ENCODE assay signal across 9 cellular contexts in the genomic region with DNA sequence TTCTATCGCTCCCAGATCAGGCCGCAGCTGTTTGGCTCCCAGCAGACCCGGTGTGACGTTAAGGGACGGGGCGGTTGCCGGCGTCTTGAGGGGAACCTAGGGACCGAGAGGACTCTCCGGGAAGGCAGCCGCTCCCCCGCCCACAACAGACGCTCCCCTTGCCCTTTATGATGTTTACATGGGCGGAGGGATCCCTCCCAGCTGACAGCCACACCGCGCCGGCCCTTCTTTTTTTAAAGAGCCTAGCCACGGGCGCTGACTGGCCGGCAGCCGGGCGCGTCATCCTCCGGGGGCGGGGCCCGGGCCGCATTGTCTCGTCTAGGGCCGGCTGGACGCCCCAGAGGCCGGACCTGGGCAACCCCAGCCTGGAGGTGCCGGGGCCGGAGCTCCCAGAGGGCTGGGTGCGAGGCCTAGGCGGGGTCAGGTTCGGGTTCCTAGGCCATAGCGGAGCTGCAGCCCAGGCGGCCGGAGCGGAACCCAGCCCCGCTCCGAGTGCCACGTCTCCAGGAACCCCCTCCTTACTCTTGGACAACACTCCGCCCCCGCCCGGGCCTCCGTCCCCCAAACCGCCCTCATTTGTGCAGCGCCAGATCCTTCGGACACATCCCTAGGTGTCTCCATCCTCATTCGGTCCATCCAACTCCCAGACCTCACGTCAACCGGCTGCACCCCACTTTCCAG. TPM values are rescaled to one million over a fixed set of nuclear protein-coding genes. Genes with fewer than 3 reads are reported as not detected.
DNase-seq lines count a peak whose midpoint lies in the region; ATAC-seq and TF ChIP-seq lines count a peak whose summit lies in the region.
"Had no signal": no experiment of that assay in that cellular context is flagged by ENCODE, and none has a peak within 500 bp of the region (broad histone marks: within the 10 kb centered on the region; RNA-seq: fewer than 3 reads in every experiment).

Gene PCAT6, plus strand, starts transcription at position 340 of the 681 bp plus-strand sequence.

- peaks cover 23% of the 10 kb centered on the region for H3K79me2 ChIP-seq in mesendoderm (ENCODE audit: control insufficient read depth, insufficient read depth, low read length)

- H3K27ac ChIP-seq in CD8-positive, alpha-beta T cell (ENCODE audit: low read depth, low read length) = peak within 1 kb of the TSS; percentile 51
- H3K27ac ChIP-seq in mesendoderm (ENCODE audit: low read depth, low read length) = peak within 1 kb of the TSS; percentile 72

- CTCF ChIA-PET in CD8-positive, alpha-beta T cell (lab: Charles Lee) = no interaction called here
- CTCF ChIA-PET in activated CD8-positive, alpha-beta memory T cell treated with anti-CD3 and anti-CD28 coated beads, Interleukin-2, amount 10 ng/mL, durations not matched to agents 7 days and 5 days (lab: Charles Lee) = no interaction called here

- H3K79me1 ChIP-seq in mesendoderm (ENCODE audit: low read length) = no peaks in the 10 kb centered on the region

- H2BK15ac ChIP-seq in mesendoderm (replicated peaks; ENCODE audit: low read depth) = peak within 1 kb of the TSS; percentile 22

- no peak within 1 kb of the TSS for H4K8ac ChIP-seq in mesendoderm (ENCODE audit: low read depth, low read length)

- POLR2A ChIA-PET in CD8-positive, alpha-beta T cell (lab: Charles Lee) = interaction anchor here (0.9 to 1.4 kb wide), 3 partner anchors 78 to 183 kb away, joined by 3 to 5 read pairs (median 3); partner anchors contain the start of gene RABIF

- H3K4me3 Mint-ChIP-seq in CD8-positive, alpha-beta T cell = peak within 1 kb of the TSS; percentile 88
- peak within 1 kb of the TSS; percentile 94 for H3K4me3 Mint-ChIP-seq in activated CD8-positive, alpha-beta memory T cell treated with anti-CD3 and anti-CD28 coated beads, Interleukin-2, amount 10 ng/mL, durations not matched to agents 7 days and 5 days

- intact Hi-C loops in CD8-positive, alpha-beta T cell (cut with DNase I, micrococcal nuclease) = loop anchor here (1.0 to 10.0 kb wide), 5 partner anchors 78 to 646 kb away; partner anchors contain the start of genes RABIF (in 2 of the 2), CYB5R1 (in 1 of the 2), PPFIA4 (in 1 of the 2) and PTPN7 (in 1 of the 2)

- peak within 1 kb of the TSS; percentile 89 for H3K23ac ChIP-seq in mesendoderm (ENCODE audit: low read length)

- peak within 1 kb of the TSS; percentile 44 for H2AK5ac ChIP-seq in mesendoderm (ENCODE audit: low read length)

- H3K27me3 Mint-ChIP-seq in CD8-positive, alpha-beta T cell (ENCODE audit: low read depth) = no peaks in the 10 kb centered on the region
- H3K27me3 Mint-ChIP-seq in activated CD8-positive, alpha-beta memory T cell treated with anti-CD3 and anti-CD28 coated beads, Interleukin-2, amount 10 ng/mL, durations not matched to agents 7 days and 5 days = peaks cover 38% of the 10 kb centered on the region

- H3K4me1 ChIP-seq in CD8-positive, alpha-beta T cell (ENCODE audit: insufficient read depth, low read length) = peaks cover 20% of the 10 kb centered on the region
- no peaks in the 10 kb centered on the region for H3K4me1 ChIP-seq in endocrine pancreas (ENCODE audit: control insufficient read depth, insufficient read depth, low read length)
- no peaks in the 10 kb centered on the region for H3K4me1 ChIP-seq in mesendoderm (ENCODE audit: control insufficient read depth, low read depth, low read length)

- H3K56ac ChIP-seq in mesendoderm (ENCODE audit: low read length) = peak within 1 kb of the TSS; percentile 99

- H4K5ac ChIP-seq in mesendoderm (ENCODE audit: low read length) = no peak within 1 kb of the TSS

- no peaks in the 10 kb centered on the region for H3K36me3 ChIP-seq in CD8-positive, alpha-beta T cell (ENCODE audit: insufficient read depth, low read length)
- H3K36me3 ChIP-seq in endocrine pancreas (ENCODE audit: control insufficient read depth, insufficient read depth, low read length) = no peaks in the 10 kb centered on the region
- no peaks in the 10 kb centered on the region for H3K36me3 ChIP-seq in mesendoderm (ENCODE audit: control insufficient read depth, insufficient read depth, low read length)

- no peaks in the 10 kb centered on the region for H3K9me3 Mint-ChIP-seq in CD8-positive, alpha-beta T cell
- H3K9me3 Mint-ChIP-seq in activated CD8-positive, alpha-beta memory T cell treated with anti-CD3 and anti-CD28 coated beads, Interleukin-2, amount 10 ng/mL, durations not matched to agents 7 days and 5 days (ENCODE audit: low read depth) = no peaks in the 10 kb centered on the region

- H3K18ac ChIP-seq in mesendoderm (ENCODE audit: low read length) = peak within 1 kb of the TSS; percentile 86

- peak; percentile 67 to 88 (median 84) for DNase-seq in CD8-positive, alpha-beta T cell
- DNase-seq in HS-5 (ENCODE audit: low read depth) (peak; percentile 71), NOMO-1 treated with DMSO at 0.1 percent for 48 hours (lab: John Stamatoyannopoulos, UW; ENCODE audit: unreplicated experiment) (peak; percentile 89), mesendoderm (peak; percentile 99)
- DNase-seq in activated CD8-positive, alpha-beta memory T cell treated with anti-CD3 and anti-CD28 coated beads, Interleukin-2, amount 10 ng/mL, durations not matched to agents 7 days and 5 days = peak; percentile 91
- DNase-seq in stimulated activated CD8-positive, alpha-beta memory T cell treated with anti-CD3 and anti-CD28 coated beads, Interleukin-12 subunit alpha, Interleukin-12 subunit beta, amount 100 ng/mL, for 24 hours (ENCODE audit: extremely low read depth) = peak; percentile 75

- H3K27ac Mint-ChIP-seq in CD8-positive, alpha-beta T cell = peak within 1 kb of the TSS; percentile 90
- peak within 1 kb of the TSS; percentile 59 for H3K27ac Mint-ChIP-seq in activated CD8-positive, alpha-beta memory T cell treated with anti-CD3 and anti-CD28 coated beads, Interleukin-2, amount 10 ng/mL, durations not matched to agents 7 days and 5 days

- peak; percentile 67 for ATAC-seq in CD8-positive, alpha-beta T cell
- ATAC-seq in GM19467 (IDR thresholded peaks at IDR 0.05; ENCODE audit: unreplicated experiment) = peak; percentile 72
- ATAC-seq in activated CD8-positive, alpha-beta memory T cell treated with anti-CD3 and anti-CD28 coated beads, Interleukin-2, amount 10 ng/mL, durations not matched to agents 7 days and 5 days = peak; percentile 81

- peak within 1 kb of the TSS; percentile 58 for H2BK5ac ChIP-seq in mesendoderm (ENCODE audit: low read length)

- WGBS in mesendoderm (ENCODE audit: extremely low coverage, insufficient coverage, low lambda C conversion rate) = no CpG with 5 or more reads among the region's 53 CpGs

- no peaks in the 10 kb centered on the region for H3K9me3 ChIP-seq in CD8-positive, alpha-beta T cell (ENCODE audit: low read length)
- H3K9me3 ChIP-seq in endocrine pancreas (ENCODE audit: control insufficient read depth, low read length) = no peaks in the 10 kb centered on the region

- no peak for TF ChIP-seq CTCF in CD8-positive, alpha-beta T cell (IDR thresholded peaks at IDR 0.05)

- H2BK120ac ChIP-seq in mesendoderm (ENCODE audit: low read depth, low read length) = no peak within 1 kb of the TSS

- H3K4ac ChIP-seq in mesendoderm (ENCODE audit: low read depth, low read length) = peak within 1 kb of the TSS; percentile 23

- H3K4me2 ChIP-seq in mesendoderm (ENCODE audit: low read length) = peak within 1 kb of the TSS; percentile 100

- peak within 1 kb of the TSS; percentile 94 for H3K4me3 ChIP-seq in CD8-positive, alpha-beta T cell (ENCODE audit: low read depth, low read length)
- H3K4me3 ChIP-seq in endocrine pancreas (ENCODE audit: control insufficient read depth, insufficient read depth, low read length) (peak within 1 kb of the TSS; percentile 95), mesendoderm (ENCODE audit: low read length) (peak within 1 kb of the TSS; percentile 88)

- peaks cover 34% of the 10 kb centered on the region for H3K4me1 Mint-ChIP-seq in CD8-positive, alpha-beta T cell (ENCODE audit: low read depth)
- peaks cover 41% of the 10 kb centered on the region for H3K4me1 Mint-ChIP-seq in activated CD8-positive, alpha-beta memory T cell treated with anti-CD3 and anti-CD28 coated beads, Interleukin-2, amount 10 ng/mL, durations not matched to agents 7 days and 5 days

- peaks cover 7% of the 10 kb centered on the region for H3K36me3 Mint-ChIP-seq in CD8-positive, alpha-beta T cell
- peaks cover 2% of the 10 kb centered on the region for H3K36me3 Mint-ChIP-seq in activated CD8-positive, alpha-beta memory T cell treated with anti-CD3 and anti-CD28 coated beads, Interleukin-2, amount 10 ng/mL, durations not matched to agents 7 days and 5 days

- peak within 1 kb of the TSS; percentile 79 for H3K9ac ChIP-seq in endocrine pancreas (ENCODE audit: control insufficient read depth, insufficient read depth, low read length)
- peak within 1 kb of the TSS; percentile 98 for H3K9ac ChIP-seq in mesendoderm (ENCODE audit: low read length)

- H3K27me3 ChIP-seq in CD8-positive, alpha-beta T cell (ENCODE audit: insufficient read depth, low read length) = no peaks in the 10 kb centered on the region
- H3K27me3 ChIP-seq in endocrine pancreas (ENCODE audit: control insufficient read depth, insufficient read depth, low read length) (no peaks in the 10 kb centered on the region), mesendoderm (ENCODE audit: insufficient read depth, low read length, poor library complexity) (no peaks in the 10 kb centered on the region)

RNA-seq across cellular contexts. Expression of gene PCAT6, which starts in this region (rescaled TPM):
- 1 to 10 TPM in 1 of 2 experiments, under 1 TPM in 1; 0.92 to 1.6 TPM for total RNA-seq in CD8-positive, alpha-beta T cell
- total RNA-seq in activated CD8-positive, alpha-beta memory T cell treated with anti-CD3 and anti-CD28 coated beads, Interleukin-2, amount 10 ng/mL, durations not matched to agents 7 days and 5 days = under 1 TPM; 0.58 to 0.94 TPM
- polyA plus RNA-seq in mesendoderm (2013, experiment 1 of 2) = 7.5 TPM
- polyA plus RNA-seq in mesendoderm (2013, experiment 2 of 2) = 7.4 TPM
- total RNA-seq: temporal lobe had no signal

Comparison
In these comparisons a context has a peak if more than half of its experiments do, and no peak if none do; other contexts are left out.
1. Peak in every context shown above with its lines: DNase-seq, ATAC-seq, H3K4me3 ChIP-seq and H3K27ac ChIP-seq.
2. Peak in DNase-seq and ATAC-seq in activated CD8-positive, alpha-beta memory T cell treated with anti-CD3 and anti-CD28 coated beads, Interleukin-2, amount 10 ng/mL, durations not matched to agents 7 days and 5 days; RNA of the gene not detected or under 1 TPM.